In genomic region chr10:89954787-89955566, GRCh38 we compare ENCODE assay signal across 8 cellular contexts.
DNase-seq lines count a peak whose midpoint lies in the region; ATAC-seq and TF ChIP-seq lines count a peak whose summit lies in the region.
"Had no signal": no experiment of that assay in that cellular context is flagged by ENCODE, and none has a peak within 500 bp of the region (broad histone marks: within the 10 kb centered on the region; RNA-seq: fewer than 3 reads in every experiment).

No MANE protein-coding gene starts in this region.

- H3K27me3 Mint-ChIP-seq in activated T-helper 17 cell treated with anti-CD3 and anti-CD28 coated beads, Interleukin-2, amount 50 U/mL, for 72 hours: peaks cover 7% of the 10 kb centered on the region
- peaks cover 9% of the 10 kb centered on the region for H3K27me3 Mint-ChIP-seq in neural crest cell (ENCODE audit: low read depth)

- H3K4me1 ChIP-seq in DND-41 (ENCODE audit: insufficient read depth, low read length): no peaks in the 10 kb centered on the region
- no peaks in the 10 kb centered on the region for H3K4me1 ChIP-seq in HEK293 (ENCODE audit: control insufficient read depth, insufficient read depth, low read length)

- H3K27ac ChIP-seq in DND-41 (ENCODE audit: low read length) (no peak overlapping the region), HEK293 (ENCODE audit: extremely low read depth, low read depth, low read length) (no peak overlapping the region)

- H3K9me3 Mint-ChIP-seq in activated T-helper 17 cell treated with anti-CD3 and anti-CD28 coated beads, Interleukin-2, amount 50 U/mL, for 72 hours: no peaks in the 10 kb centered on the region
- H3K9me3 Mint-ChIP-seq in neural crest cell: no peaks in the 10 kb centered on the region

- no peak overlapping the region for H3K4me2 ChIP-seq in DND-41 (ENCODE audit: insufficient read depth, low read length)

- H3K4me3 Mint-ChIP-seq in activated T-helper 17 cell treated with anti-CD3 and anti-CD28 coated beads, Interleukin-2, amount 50 U/mL, for 72 hours: no peak overlapping the region
- H3K4me3 Mint-ChIP-seq in neural crest cell: no peak overlapping the region

- H3K9ac ChIP-seq in DND-41 (ENCODE audit: low read depth, low read length): no peak overlapping the region

- CTCF ChIA-PET in HEK293 (lab: Yijun Ruan, JAX): interaction anchor here (0.7 to 2.0 kb wide), 5 partner anchors 12 to 638 kb away, joined by 3 to 7 read pairs (median 4); no protein-coding TSS in a partner anchor

- no peaks in the 10 kb centered on the region for H3K79me2 ChIP-seq in DND-41 (ENCODE audit: insufficient read depth, low read length)

- DNase-seq in DND-41 (no peak), neural crest cell (ENCODE audit: low read depth, low spot score) (no peak), NCI-H69 (lab: John Stamatoyannopoulos, UW) (no peak), pons (ENCODE audit: low spot score) (no peak)
- DNase-seq in stimulated activated CD4-positive, alpha-beta T cell treated with anti-CD3 and anti-CD28 coated beads, Interleukin-4, amount 100 ng/mL, for 4 hours: no peak
- DNase-seq: foreskin melanocyte had no signal

- H3K9me3 ChIP-seq in DND-41 (ENCODE audit: insufficient read depth, low read length, severe bottlenecking) (no peaks in the 10 kb centered on the region), HEK293 (ENCODE audit: control insufficient read depth, insufficient read depth, low read depth, low read length) (no peaks in the 10 kb centered on the region)

- TF ChIP-seq CTCF in DND-41 (IDR thresholded peaks at IDR 0.05; ENCODE audit: borderline replicate concordance, extremely low read depth, low read length, poor library complexity, severe bottlenecking): peak; percentile 50
- TF ChIP-seq CTCF in HEK293 (tag by site-specific recombination; IDR thresholded peaks at IDR 0.05): no peak
- TF ChIP-seq CTCF in neural crest cell (conservative IDR thresholded peaks at IDR 0.05): peak; percentile 61

- H4K20me1 ChIP-seq in DND-41 (ENCODE audit: insufficient read depth, low read length): no peaks in the 10 kb centered on the region

- no peak overlapping the region for H3K27ac Mint-ChIP-seq in activated T-helper 17 cell treated with anti-CD3 and anti-CD28 coated beads, Interleukin-2, amount 50 U/mL, for 72 hours
- H3K27ac Mint-ChIP-seq in neural crest cell (ENCODE audit: unreplicated experiment): no peak overlapping the region

- peaks cover 8% of the 10 kb centered on the region for H3K27me3 ChIP-seq in DND-41 (ENCODE audit: insufficient read depth, low read length, poor library complexity)

- no peaks in the 10 kb centered on the region for H3K4me1 Mint-ChIP-seq in activated T-helper 17 cell treated with anti-CD3 and anti-CD28 coated beads, Interleukin-2, amount 50 U/mL, for 72 hours
- no peaks in the 10 kb centered on the region for H3K4me1 Mint-ChIP-seq in neural crest cell

- H3K36me3 ChIP-seq in DND-41 (ENCODE audit: insufficient read depth, low read length) (no peaks in the 10 kb centered on the region), HEK293 (ENCODE audit: control insufficient read depth in 2 of 2, insufficient read depth in 1 of 2, low read length in 2 of 2) (no peaks in the 10 kb centered on the region)

- no peak overlapping the region for H2AFZ ChIP-seq in DND-41 (ENCODE audit: low read depth, low read length)

- no peaks in the 10 kb centered on the region for H3K36me3 Mint-ChIP-seq in activated T-helper 17 cell treated with anti-CD3 and anti-CD28 coated beads, Interleukin-2, amount 50 U/mL, for 72 hours (ENCODE audit: low read depth)
- no peaks in the 10 kb centered on the region for H3K36me3 Mint-ChIP-seq in neural crest cell (ENCODE audit: low read depth)

- no peak for ATAC-seq in DND-41 (ENCODE audit: insufficient read depth, low read depth)
- peak; percentile 72 for ATAC-seq in activated T-helper 17 cell treated with anti-CD3 and anti-CD28 coated beads, Interleukin-2, amount 50 U/mL, for 72 hours (replicated peaks)

- POLR2A ChIA-PET in HEK293 (lab: Yijun Ruan, JAX): no interaction called here

- H3K4me3 ChIP-seq in DND-41 (ENCODE audit: low read depth in 1 of 2, low read length in 2 of 2) (no peak overlapping the region), HEK293 (ENCODE audit: low read depth, low read length) (no peak overlapping the region)

TF ChIP-seq in HEK293, 187 proteins besides CTCF, POLR2A, EP300 and RAD21:
- TF ChIP-seq ZNF398 (tag by site-specific recombination; IDR thresholded peaks at IDR 0.05) (no peak), HOXA7 (CRISPR knock-in tag; IDR thresholded peaks at IDR 0.05; ENCODE audit: borderline replicate concordance) (no peak), ZNF785 (tag by site-specific recombination; IDR thresholded peaks at IDR 0.05) (no peak), ZNF341 (tag by site-specific recombination; IDR thresholded peaks at IDR 0.05; ENCODE audit: low read depth) (no peak), ZNF654 (tag by site-specific recombination; IDR thresholded peaks at IDR 0.05; ENCODE audit: low read depth) (peak; percentile 14; the same call in 1 of the 2 replicates), ZBTB6 (tag by site-specific recombination; IDR thresholded peaks at IDR 0.05) (no peak)
